1 cellular context compared by ENCODE assay signal in genomic region chr12:117466677-117467362, GRCh38.
A peak's percentile ranks its signal among the peaks of the same experiment; 100 is the strongest.
TF ChIP-seq lines count a peak whose summit lies in the region.

No MANE protein-coding gene starts in this region.

TF ChIP-seq in HepG2, 621 proteins besides CTCF, POLR2A, EP300 and RAD21 (continued from another document and continues in another):
- TF ChIP-seq ZBTB40 (IDR thresholded peaks at IDR 0.05) = no peak
- no peak for TF ChIP-seq ZBTB40 (CRISPR knock-in tag; IDR thresholded peaks at IDR 0.05)
- TF ChIP-seq ZNF75D (CRISPR knock-in tag; IDR thresholded peaks at IDR 0.05; ENCODE audit: borderline replicate concordance) = no peak
- TF ChIP-seq KLF9 (CRISPR knock-in tag; IDR thresholded peaks at IDR 0.05; ENCODE audit: low read depth) = no peak
- TF ChIP-seq E2F2 (CRISPR knock-in tag; IDR thresholded peaks at IDR 0.05; ENCODE audit: borderline replicate concordance) = no peak
- no peak for TF ChIP-seq IRX3 (CRISPR knock-in tag; IDR thresholded peaks at IDR 0.05; ENCODE audit: borderline replicate concordance, low read depth)
- peak; percentile 21; the same call in 1 of the 2 replicates for TF ChIP-seq GABPB1 (CRISPR knock-in tag; IDR thresholded peaks at IDR 0.05)
- no peak for TF ChIP-seq ATRX (CRISPR knock-in tag; IDR thresholded peaks at IDR 0.05; ENCODE audit: borderline replicate concordance)
- no peak for TF ChIP-seq ZNF766 (CRISPR knock-in tag; IDR thresholded peaks at IDR 0.05; ENCODE audit: borderline replicate concordance)
- no peak for TF ChIP-seq ZNF674 (CRISPR knock-in tag; IDR thresholded peaks at IDR 0.05; ENCODE audit: low read depth)
- TF ChIP-seq CBX5 (CRISPR knock-in tag; IDR thresholded peaks at IDR 0.05; ENCODE audit: borderline replicate concordance) = no peak
- TF ChIP-seq RFX1 (IDR thresholded peaks at IDR 0.05) = no peak
- no peak for TF ChIP-seq ZNF572 (CRISPR knock-in tag; IDR thresholded peaks at IDR 0.05)
- no peak for TF ChIP-seq CAMTA2 (CRISPR knock-in tag; IDR thresholded peaks at IDR 0.05; ENCODE audit: borderline replicate concordance)
- no peak for TF ChIP-seq ZNF564 (CRISPR knock-in tag; IDR thresholded peaks at IDR 0.05)
- TF ChIP-seq ZKSCAN1 (IDR thresholded peaks at IDR 0.05; ENCODE audit: low read length) = no peak
- TF ChIP-seq MED8 (CRISPR knock-in tag; IDR thresholded peaks at IDR 0.05; ENCODE audit: insufficient replicate concordance) = no peak
- no peak for TF ChIP-seq HMGXB3 (CRISPR knock-in tag; IDR thresholded peaks at IDR 0.05; ENCODE audit: borderline replicate concordance)
- TF ChIP-seq ZNF691 (CRISPR knock-in tag; IDR thresholded peaks at IDR 0.05; ENCODE audit: borderline replicate concordance, low read depth) = peak; percentile 32; the same call in 1 of the 2 replicates
- no peak for TF ChIP-seq ZHX2 (IDR thresholded peaks at IDR 0.05; ENCODE audit: low read depth)
- TF ChIP-seq ZHX2 (CRISPR knock-in tag; IDR thresholded peaks at IDR 0.05; ENCODE audit: borderline replicate concordance) = no peak
- no peak for TF ChIP-seq ARID3A (IDR thresholded peaks at IDR 0.05; ENCODE audit: low read depth, low read length)
- TF ChIP-seq HDAC1 (CRISPR knock-in tag; IDR thresholded peaks at IDR 0.05) = 0 out of 2 replicates have a peak, but pooled peaks have one; percentile 24
- TF ChIP-seq JUN (CRISPR knock-in tag; IDR thresholded peaks at IDR 0.05) = peak; percentile 81; the same call in 1 of the 2 replicates
- no peak for TF ChIP-seq PAF1 (CRISPR knock-in tag; IDR thresholded peaks at IDR 0.05)
- TF ChIP-seq NFKB2 (CRISPR knock-in tag; IDR thresholded peaks at IDR 0.05; ENCODE audit: borderline replicate concordance) = no peak
- no peak for TF ChIP-seq ZNF367 (CRISPR knock-in tag; IDR thresholded peaks at IDR 0.05; ENCODE audit: borderline replicate concordance)
- TF ChIP-seq ZBTB21 (CRISPR knock-in tag; IDR thresholded peaks at IDR 0.05) = peak; percentile 72
- TF ChIP-seq NR2F6 (IDR thresholded peaks at IDR 0.05) = peak; percentile 63
- TF ChIP-seq NR2F6 (CRISPR knock-in tag; IDR thresholded peaks at IDR 0.05) = peak; percentile 81
- TF ChIP-seq SALL1 (CRISPR knock-in tag; IDR thresholded peaks at IDR 0.05) = peak; percentile 26; the same call in 1 of the 2 replicates
- 0 out of 2 replicates have a peak, but pooled peaks have one; percentile 21 for TF ChIP-seq ZNF644 (CRISPR knock-in tag; IDR thresholded peaks at IDR 0.05; ENCODE audit: low read depth)
